In the genomic region with DNA sequence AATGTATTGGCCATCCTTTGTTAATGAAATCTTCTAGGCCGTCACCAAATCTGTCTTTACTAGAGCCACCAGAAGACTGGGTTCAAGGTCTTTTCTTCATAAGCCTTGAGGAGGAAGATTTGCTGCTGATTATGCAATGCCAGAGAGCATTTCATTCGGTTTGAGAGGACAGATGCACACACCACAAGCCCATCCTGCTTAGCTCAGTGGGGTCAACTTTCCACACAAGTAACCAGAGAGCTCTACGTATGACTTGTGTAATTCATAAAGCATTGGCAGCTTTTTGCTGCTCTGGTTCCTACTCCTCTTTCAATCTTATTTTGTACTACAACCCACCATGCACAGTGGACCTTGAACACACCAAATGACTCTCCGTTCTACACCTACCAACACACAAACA, we compare ENCODE assay signal across 26 cellular contexts.
"Had no signal": no experiment of that assay in that cellular context is flagged by ENCODE, and none has a peak within 500 bp of the region (broad histone marks: within the 10 kb centered on the region; RNA-seq: fewer than 3 reads in every experiment).

No MANE protein-coding gene starts in this region.

- DNase-seq: activated CD4-positive, alpha-beta memory T cell treated with anti-CD3 and anti-CD28 coated beads, Interleukin-2, amount 10 ng/mL, durations not matched to agents 7 days and 5 days; activated CD4-positive, alpha-beta T cell treated with anti-CD3 and anti-CD28 coated beads for 1 hour; activated CD4-positive, alpha-beta T cell treated with anti-CD3 and anti-CD28 coated beads, Interleukin-2, amount 10 ng/mL, durations not matched to agents 7 days and 5 days; activated CD8-positive, alpha-beta memory T cell treated with anti-CD3 and anti-CD28 coated beads, Interleukin-2, amount 50 U/mL, for 48 hours; activated gamma-delta T cell treated with Interleukin-2 at 50 U/mL for 16 hours; activated naive CD4-positive, alpha-beta T cell treated with anti-CD3 and anti-CD28 coated beads, Interleukin-2, amount 50 U/mL, for 16 hours; activated T-cell treated with anti-CD3 and anti-CD28 coated beads, Interleukin-2, amount 50 U/mL, for 24 hours; anterior cingulate cortex; body of pancreas; colonic mucosa; dorsolateral prefrontal cortex; effector memory CD4-positive, alpha-beta T cell; foreskin melanocyte; heart right ventricle; left lung; mesendoderm; stimulated activated CD4-positive, alpha-beta T cell treated with anti-CD3 and anti-CD28 coated beads, Interleukin-15, amount 100 ng/mL, for 24 hours; stimulated activated CD4-positive, alpha-beta T cell treated with anti-CD3 and anti-CD28 coated beads, Interleukin-2, amount 100 ng/mL, for 24 hours; stimulated activated naive B cell treated with anti-CD40 and anti-IgM and Interleukin-4, amounts not matched to agents 10 μg/mL and 1 μg/mL and 100 μg/mL, for 72 hours; stomach; T-helper 9 cell; thyroid gland; upper lobe of left lung had no signal

- H3K4me3 ChIP-seq: body of pancreas, colonic mucosa, dorsolateral prefrontal cortex, heart right ventricle, left lung, lung, stomach, thyroid gland, upper lobe of left lung had no signal

- H3K27ac ChIP-seq: body of pancreas, colonic mucosa, dorsolateral prefrontal cortex, heart right ventricle, left lung, stomach, thyroid gland, upper lobe of left lung had no signal

- H3K9me3 ChIP-seq: body of pancreas, colonic mucosa, heart right ventricle, left lung, stomach, thyroid gland, upper lobe of left lung had no signal

- H3K4me1 ChIP-seq: colonic mucosa, left lung, thyroid gland, upper lobe of left lung had no signal

- H3K27me3 ChIP-seq: body of pancreas, colonic mucosa, dorsolateral prefrontal cortex, heart right ventricle, left lung, stomach, thyroid gland, upper lobe of left lung had no signal

- H3K36me3 ChIP-seq: colonic mucosa, heart right ventricle, left lung, stomach, thyroid gland, upper lobe of left lung had no signal

- ATAC-seq: body of pancreas; heart right ventricle; left lung; natural killer cell treated with Interleukin-12 subunit alpha and Interleukin-12 subunit beta and Interleukin-15 and Interleukin-18, amount 100 ng/mL, for 72 hours; sciatic nerve; stimulated activated naive B cell treated with anti-CD40 and anti-IgM and Interleukin-4, amounts not matched to agents 10 μg/mL and 1 μg/mL and 100 μg/mL, for 72 hours had no signal
